Comparison of ENCODE assay signal across 1 cellular context in the genomic region with DNA sequence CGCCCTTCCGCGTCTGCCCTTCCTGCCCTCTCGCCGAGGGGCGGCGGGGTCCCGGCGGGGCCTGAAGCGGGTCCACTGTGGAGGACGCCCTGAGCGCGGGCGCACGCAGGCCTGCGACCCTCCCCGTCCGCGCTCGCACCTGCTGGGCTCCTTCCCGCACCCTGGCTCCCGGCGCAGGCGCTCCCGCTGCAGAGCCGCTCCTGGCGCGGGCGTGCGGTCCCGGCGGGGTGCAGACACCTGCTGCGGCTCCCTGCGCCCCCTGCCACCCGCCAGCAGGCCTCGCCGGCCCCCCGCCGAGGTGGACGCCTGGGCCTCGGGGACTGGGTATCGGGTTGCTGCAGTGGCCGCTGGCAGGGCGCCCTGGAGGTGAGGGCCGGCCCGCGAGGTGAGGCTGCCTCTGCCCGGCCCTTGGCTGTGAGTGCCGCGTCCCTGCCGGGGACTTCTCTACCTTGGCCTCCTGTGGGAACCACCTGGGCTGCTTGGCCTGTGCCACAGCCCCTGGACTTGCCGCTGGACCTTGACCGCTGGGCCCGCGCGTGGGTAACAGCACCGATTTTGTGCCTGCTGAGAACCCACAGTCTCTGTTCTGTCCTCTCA.
TF ChIP-seq lines count a peak whose summit lies in the region.

No MANE protein-coding gene starts in this region.

TF ChIP-seq in HepG2, 621 proteins besides CTCF, POLR2A, EP300 and RAD21 (continued from another document and continues in another):
- TF ChIP-seq, protein P1, sequence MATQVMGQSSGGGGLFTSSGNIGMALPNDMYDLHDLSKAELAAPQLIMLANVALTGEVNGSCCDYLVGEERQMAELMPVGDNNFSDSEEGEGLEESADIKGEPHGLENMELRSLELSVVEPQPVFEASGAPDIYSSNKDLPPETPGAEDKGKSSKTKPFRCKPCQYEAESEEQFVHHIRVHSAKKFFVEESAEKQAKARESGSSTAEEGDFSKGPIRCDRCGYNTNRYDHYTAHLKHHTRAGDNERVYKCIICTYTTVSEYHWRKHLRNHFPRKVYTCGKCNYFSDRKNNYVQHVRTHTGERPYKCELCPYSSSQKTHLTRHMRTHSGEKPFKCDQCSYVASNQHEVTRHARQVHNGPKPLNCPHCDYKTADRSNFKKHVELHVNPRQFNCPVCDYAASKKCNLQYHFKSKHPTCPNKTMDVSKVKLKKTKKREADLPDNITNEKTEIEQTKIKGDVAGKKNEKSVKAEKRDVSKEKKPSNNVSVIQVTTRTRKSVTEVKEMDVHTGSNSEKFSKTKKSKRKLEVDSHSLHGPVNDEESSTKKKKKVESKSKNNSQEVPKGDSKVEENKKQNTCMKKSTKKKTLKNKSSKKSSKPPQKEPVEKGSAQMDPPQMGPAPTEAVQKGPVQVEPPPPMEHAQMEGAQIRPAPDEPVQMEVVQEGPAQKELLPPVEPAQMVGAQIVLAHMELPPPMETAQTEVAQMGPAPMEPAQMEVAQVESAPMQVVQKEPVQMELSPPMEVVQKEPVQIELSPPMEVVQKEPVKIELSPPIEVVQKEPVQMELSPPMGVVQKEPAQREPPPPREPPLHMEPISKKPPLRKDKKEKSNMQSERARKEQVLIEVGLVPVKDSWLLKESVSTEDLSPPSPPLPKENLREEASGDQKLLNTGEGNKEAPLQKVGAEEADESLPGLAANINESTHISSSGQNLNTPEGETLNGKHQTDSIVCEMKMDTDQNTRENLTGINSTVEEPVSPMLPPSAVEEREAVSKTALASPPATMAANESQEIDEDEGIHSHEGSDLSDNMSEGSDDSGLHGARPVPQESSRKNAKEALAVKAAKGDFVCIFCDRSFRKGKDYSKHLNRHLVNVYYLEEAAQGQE (IDR thresholded peaks at IDR 0.05; ENCODE audit: borderline replicate concordance in 1 of 2, low read depth in 1 of 2, low read length in 2 of 2): no peak
- TF ChIP-seq NFYB (CRISPR knock-in tag; IDR thresholded peaks at IDR 0.05): no peak
- TF ChIP-seq SCMH1 (CRISPR knock-in tag; IDR thresholded peaks at IDR 0.05; ENCODE audit: borderline replicate concordance): no peak
- TF ChIP-seq, protein P2, sequence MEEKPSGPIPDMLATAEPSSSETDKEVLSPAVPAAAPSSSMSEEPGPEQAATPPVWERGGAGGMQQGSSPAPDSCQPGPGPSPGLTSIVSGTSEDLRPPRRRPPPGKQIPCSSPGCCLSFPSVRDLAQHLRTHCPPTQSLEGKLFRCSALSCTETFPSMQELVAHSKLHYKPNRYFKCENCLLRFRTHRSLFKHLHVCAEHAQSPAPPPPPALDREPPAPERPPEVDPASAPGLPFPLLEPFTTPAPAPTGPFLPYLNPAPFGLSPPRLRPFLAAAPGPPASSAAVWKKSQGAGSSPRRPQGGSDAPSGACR (CRISPR knock-in tag; IDR thresholded peaks at IDR 0.05): no peak
- no peak for TF ChIP-seq MXD4 (CRISPR knock-in tag; IDR thresholded peaks at IDR 0.05)
- TF ChIP-seq PHF21A (CRISPR knock-in tag; IDR thresholded peaks at IDR 0.05): no peak
- TF ChIP-seq CC2D1A (CRISPR knock-in tag; IDR thresholded peaks at IDR 0.05): no peak
- TF ChIP-seq ZSCAN9 (CRISPR knock-in tag; IDR thresholded peaks at IDR 0.05; ENCODE audit: borderline replicate concordance): no peak
- no peak for TF ChIP-seq PAF1 (CRISPR knock-in tag; IDR thresholded peaks at IDR 0.05)
- no peak for TF ChIP-seq CEBPB (IDR thresholded peaks at IDR 0.05; ENCODE audit: borderline replicate concordance, low read depth, low read length)
- TF ChIP-seq, protein P3, sequence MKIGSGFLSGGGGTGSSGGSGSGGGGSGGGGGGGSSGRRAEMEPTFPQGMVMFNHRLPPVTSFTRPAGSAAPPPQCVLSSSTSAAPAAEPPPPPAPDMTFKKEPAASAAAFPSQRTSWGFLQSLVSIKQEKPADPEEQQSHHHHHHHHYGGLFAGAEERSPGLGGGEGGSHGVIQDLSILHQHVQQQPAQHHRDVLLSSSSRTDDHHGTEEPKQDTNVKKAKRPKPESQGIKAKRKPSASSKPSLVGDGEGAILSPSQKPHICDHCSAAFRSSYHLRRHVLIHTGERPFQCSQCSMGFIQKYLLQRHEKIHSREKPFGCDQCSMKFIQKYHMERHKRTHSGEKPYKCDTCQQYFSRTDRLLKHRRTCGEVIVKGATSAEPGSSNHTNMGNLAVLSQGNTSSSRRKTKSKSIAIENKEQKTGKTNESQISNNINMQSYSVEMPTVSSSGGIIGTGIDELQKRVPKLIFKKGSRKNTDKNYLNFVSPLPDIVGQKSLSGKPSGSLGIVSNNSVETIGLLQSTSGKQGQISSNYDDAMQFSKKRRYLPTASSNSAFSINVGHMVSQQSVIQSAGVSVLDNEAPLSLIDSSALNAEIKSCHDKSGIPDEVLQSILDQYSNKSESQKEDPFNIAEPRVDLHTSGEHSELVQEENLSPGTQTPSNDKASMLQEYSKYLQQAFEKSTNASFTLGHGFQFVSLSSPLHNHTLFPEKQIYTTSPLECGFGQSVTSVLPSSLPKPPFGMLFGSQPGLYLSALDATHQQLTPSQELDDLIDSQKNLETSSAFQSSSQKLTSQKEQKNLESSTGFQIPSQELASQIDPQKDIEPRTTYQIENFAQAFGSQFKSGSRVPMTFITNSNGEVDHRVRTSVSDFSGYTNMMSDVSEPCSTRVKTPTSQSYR (CRISPR knock-in tag; IDR thresholded peaks at IDR 0.05; ENCODE audit: borderline replicate concordance): no peak
- TF ChIP-seq ZNF616 (CRISPR knock-in tag; IDR thresholded peaks at IDR 0.05; ENCODE audit: low read depth): no peak
- TF ChIP-seq, protein P4, sequence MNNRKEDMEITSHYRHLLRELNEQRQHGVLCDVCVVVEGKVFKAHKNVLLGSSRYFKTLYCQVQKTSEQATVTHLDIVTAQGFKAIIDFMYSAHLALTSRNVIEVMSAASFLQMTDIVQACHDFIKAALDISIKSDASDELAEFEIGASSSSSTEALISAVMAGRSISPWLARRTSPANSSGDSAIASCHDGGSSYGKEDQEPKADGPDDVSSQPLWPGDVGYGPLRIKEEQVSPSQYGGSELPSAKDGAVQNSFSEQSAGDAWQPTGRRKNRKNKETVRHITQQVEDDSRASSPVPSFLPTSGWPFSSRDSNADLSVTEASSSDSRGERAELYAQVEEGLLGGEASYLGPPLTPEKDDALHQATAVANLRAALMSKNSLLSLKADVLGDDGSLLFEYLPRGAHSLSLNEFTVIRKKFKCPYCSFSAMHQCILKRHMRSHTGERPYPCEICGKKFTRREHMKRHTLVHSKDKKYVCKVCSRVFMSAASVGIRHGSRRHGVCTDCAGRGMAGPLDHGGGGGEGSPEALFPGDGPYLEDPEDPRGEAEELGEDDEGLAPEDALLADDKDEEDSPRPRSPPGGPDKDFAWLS (CRISPR knock-in tag; IDR thresholded peaks at IDR 0.05; ENCODE audit: borderline replicate concordance): no peak
- TF ChIP-seq, protein P5, sequence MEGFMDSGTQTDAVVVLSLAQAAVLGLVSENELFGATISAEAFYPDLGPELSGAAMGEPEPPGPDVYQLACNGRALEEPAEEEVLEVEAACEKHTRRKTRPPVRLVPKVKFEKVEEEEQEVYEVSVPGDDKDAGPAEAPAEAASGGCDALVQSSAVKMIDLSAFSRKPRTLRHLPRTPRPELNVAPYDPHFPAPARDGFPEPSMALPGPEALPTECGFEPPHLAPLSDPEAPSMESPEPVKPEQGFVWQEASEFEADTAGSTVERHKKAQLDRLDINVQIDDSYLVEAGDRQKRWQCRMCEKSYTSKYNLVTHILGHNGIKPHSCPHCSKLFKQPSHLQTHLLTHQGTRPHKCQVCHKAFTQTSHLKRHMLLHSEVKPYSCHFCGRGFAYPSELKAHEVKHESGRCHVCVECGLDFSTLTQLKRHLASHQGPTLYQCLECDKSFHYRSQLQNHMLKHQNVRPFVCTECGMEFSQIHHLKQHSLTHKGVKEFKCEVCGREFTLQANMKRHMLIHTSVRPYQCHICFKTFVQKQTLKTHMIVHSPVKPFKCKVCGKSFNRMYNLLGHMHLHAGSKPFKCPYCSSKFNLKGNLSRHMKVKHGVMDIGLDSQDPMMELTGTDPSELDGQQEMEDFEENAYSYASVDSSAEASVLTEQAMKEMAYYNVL (CRISPR knock-in tag; IDR thresholded peaks at IDR 0.05; ENCODE audit: borderline replicate concordance): no peak
- no peak for TF ChIP-seq FOXP1 (IDR thresholded peaks at IDR 0.05)
- no peak for TF ChIP-seq FOXP1 (CRISPR knock-in tag; IDR thresholded peaks at IDR 0.05)
- TF ChIP-seq, protein P6, sequence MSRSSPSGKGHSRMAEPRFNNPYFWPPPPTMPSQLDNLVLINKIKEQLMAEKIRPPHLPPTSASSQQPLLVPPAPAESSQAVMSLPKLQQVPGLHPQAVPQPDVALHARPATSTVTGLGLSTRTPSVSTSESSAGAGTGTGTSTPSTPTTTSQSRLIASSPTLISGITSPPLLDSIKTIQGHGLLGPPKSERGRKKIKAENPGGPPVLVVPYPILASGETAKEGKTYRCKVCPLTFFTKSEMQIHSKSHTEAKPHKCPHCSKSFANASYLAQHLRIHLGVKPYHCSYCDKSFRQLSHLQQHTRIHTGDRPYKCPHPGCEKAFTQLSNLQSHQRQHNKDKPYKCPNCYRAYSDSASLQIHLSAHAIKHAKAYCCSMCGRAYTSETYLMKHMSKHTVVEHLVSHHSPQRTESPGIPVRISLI (CRISPR knock-in tag; IDR thresholded peaks at IDR 0.05; ENCODE audit: borderline replicate concordance): no peak
- TF ChIP-seq RBAK (CRISPR knock-in tag; IDR thresholded peaks at IDR 0.05): no peak
- TF ChIP-seq, protein P7, sequence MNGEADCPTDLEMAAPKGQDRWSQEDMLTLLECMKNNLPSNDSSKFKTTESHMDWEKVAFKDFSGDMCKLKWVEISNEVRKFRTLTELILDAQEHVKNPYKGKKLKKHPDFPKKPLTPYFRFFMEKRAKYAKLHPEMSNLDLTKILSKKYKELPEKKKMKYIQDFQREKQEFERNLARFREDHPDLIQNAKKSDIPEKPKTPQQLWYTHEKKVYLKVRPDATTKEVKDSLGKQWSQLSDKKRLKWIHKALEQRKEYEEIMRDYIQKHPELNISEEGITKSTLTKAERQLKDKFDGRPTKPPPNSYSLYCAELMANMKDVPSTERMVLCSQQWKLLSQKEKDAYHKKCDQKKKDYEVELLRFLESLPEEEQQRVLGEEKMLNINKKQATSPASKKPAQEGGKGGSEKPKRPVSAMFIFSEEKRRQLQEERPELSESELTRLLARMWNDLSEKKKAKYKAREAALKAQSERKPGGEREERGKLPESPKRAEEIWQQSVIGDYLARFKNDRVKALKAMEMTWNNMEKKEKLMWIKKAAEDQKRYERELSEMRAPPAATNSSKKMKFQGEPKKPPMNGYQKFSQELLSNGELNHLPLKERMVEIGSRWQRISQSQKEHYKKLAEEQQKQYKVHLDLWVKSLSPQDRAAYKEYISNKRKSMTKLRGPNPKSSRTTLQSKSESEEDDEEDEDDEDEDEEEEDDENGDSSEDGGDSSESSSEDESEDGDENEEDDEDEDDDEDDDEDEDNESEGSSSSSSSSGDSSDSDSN (CRISPR knock-in tag; IDR thresholded peaks at IDR 0.05): peak; percentile 67; the same call in 1 of the 2 replicates
- TF ChIP-seq ZSCAN29 (CRISPR knock-in tag; conservative IDR thresholded peaks at IDR 0.05): no peak
- TF ChIP-seq, protein P8, sequence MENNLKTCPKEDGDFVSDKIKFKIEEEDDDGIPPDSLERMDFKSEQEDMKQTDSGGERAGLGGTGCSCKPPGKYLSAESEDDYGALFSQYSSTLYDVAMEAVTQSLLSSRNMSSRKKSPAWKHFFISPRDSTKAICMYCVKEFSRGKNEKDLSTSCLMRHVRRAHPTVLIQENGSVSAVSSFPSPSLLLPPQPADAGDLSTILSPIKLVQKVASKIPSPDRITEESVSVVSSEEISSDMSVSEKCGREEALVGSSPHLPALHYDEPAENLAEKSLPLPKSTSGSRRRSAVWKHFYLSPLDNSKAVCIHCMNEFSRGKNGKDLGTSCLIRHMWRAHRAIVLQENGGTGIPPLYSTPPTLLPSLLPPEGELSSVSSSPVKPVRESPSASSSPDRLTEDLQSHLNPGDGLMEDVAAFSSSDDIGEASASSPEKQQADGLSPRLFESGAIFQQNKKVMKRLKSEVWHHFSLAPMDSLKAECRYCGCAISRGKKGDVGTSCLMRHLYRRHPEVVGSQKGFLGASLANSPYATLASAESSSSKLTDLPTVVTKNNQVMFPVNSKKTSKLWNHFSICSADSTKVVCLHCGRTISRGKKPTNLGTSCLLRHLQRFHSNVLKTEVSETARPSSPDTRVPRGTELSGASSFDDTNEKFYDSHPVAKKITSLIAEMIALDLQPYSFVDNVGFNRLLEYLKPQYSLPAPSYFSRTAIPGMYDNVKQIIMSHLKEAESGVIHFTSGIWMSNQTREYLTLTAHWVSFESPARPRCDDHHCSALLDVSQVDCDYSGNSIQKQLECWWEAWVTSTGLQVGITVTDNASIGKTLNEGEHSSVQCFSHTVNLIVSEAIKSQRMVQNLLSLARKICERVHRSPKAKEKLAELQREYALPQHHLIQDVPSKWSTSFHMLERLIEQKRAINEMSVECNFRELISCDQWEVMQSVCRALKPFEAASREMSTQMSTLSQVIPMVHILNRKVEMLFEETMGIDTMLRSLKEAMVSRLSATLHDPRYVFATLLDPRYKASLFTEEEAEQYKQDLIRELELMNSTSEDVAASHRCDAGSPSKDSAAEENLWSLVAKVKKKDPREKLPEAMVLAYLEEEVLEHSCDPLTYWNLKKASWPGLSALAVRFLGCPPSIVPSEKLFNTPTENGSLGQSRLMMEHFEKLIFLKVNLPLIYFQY (CRISPR knock-in tag; IDR thresholded peaks at IDR 0.05; ENCODE audit: borderline replicate concordance): no peak
- TF ChIP-seq HNF4A (CRISPR knock-in tag; IDR thresholded peaks at IDR 0.05): no peak
- TF ChIP-seq, protein P9, sequence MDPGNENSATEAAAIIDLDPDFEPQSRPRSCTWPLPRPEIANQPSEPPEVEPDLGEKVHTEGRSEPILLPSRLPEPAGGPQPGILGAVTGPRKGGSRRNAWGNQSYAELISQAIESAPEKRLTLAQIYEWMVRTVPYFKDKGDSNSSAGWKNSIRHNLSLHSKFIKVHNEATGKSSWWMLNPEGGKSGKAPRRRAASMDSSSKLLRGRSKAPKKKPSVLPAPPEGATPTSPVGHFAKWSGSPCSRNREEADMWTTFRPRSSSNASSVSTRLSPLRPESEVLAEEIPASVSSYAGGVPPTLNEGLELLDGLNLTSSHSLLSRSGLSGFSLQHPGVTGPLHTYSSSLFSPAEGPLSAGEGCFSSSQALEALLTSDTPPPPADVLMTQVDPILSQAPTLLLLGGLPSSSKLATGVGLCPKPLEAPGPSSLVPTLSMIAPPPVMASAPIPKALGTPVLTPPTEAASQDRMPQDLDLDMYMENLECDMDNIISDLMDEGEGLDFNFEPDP (CRISPR knock-in tag; conservative IDR thresholded peaks at IDR 0.05): no peak
- TF ChIP-seq GTF2F1 (IDR thresholded peaks at IDR 0.05; ENCODE audit: low read length): no peak
- TF ChIP-seq ZNF614 (CRISPR knock-in tag; IDR thresholded peaks at IDR 0.05; ENCODE audit: borderline replicate concordance): no peak
- no peak for TF ChIP-seq SMAD1 (CRISPR knock-in tag; IDR thresholded peaks at IDR 0.05; ENCODE audit: borderline replicate concordance, low read depth)
- no peak for TF ChIP-seq FLYWCH1 (CRISPR knock-in tag; IDR thresholded peaks at IDR 0.05)
- no peak for TF ChIP-seq IKZF4 (CRISPR knock-in tag; IDR thresholded peaks at IDR 0.05; ENCODE audit: borderline replicate concordance, low read depth, not compliant biosample characterization)
- TF ChIP-seq HMG20A (CRISPR knock-in tag; IDR thresholded peaks at IDR 0.05; ENCODE audit: borderline replicate concordance): no peak
- no peak for TF ChIP-seq TBL1XR1 (IDR thresholded peaks at IDR 0.05; ENCODE audit: borderline replicate concordance, low read length, partially characterized antibody)
- TF ChIP-seq AGO1 (IDR thresholded peaks at IDR 0.05; ENCODE audit: low read depth, low read length, poor library complexity, severe bottlenecking): no peak
- TF ChIP-seq RFX3 (CRISPR knock-in tag; IDR thresholded peaks at IDR 0.05): no peak
- TF ChIP-seq FOXJ3 (CRISPR knock-in tag; IDR thresholded peaks at IDR 0.05; ENCODE audit: borderline replicate concordance): no peak
- TF ChIP-seq PCBP1 (IDR thresholded peaks at IDR 0.05; ENCODE audit: borderline replicate concordance, low read depth, low read length): 0 out of 2 replicates have a peak, but pooled peaks have one; percentile 13
